In genomic region chr2:66189598-66189997, GRCh38 we compare ENCODE assay signal across 20 cellular contexts.
DNase-seq lines count a peak whose midpoint lies in the region; ATAC-seq, FAIRE-seq and TF ChIP-seq lines count a peak whose summit lies in the region.
"Had no signal": no experiment of that assay in that cellular context is flagged by ENCODE, and none has a peak within 500 bp of the region (broad histone marks: within the 10 kb centered on the region; RNA-seq: fewer than 3 reads in every experiment).

No MANE protein-coding gene starts in this region.

- DNase-seq in Right ventricle myocardium superior (no peak), cardiac septum (ENCODE audit: low spot score) (no peak), cardiac fibroblast (ENCODE audit: low read depth in 2 of 2) (peak; percentile 9 to 49), iris pigment epithelial cell (ENCODE audit: low read depth) (peak; percentile 31), aorta (no peak), epidermal melanocyte (ENCODE audit: insufficient read length, low spot score) (no peak), AG08395 (ENCODE audit: low spot score) (no peak), RCC 7860 (ENCODE audit: low spot score) (no peak)
- DNase-seq: activated B cell treated with CpG ODN at 0.5 μM for 24 hours; activated naive CD8-positive, alpha-beta T cell treated with anti-CD3 and anti-CD28 coated beads, Interleukin-2, amount 10 ng/mL, durations not matched to agents 7 days and 5 days; CD4-positive, CD25-positive, alpha-beta regulatory T cell; DMS79; effector memory CD4-positive, alpha-beta T cell; NCI-H1105 treated with DMSO at 0.1 percent for 48 hours; NCI-H2171; stimulated activated naive CD8-positive, alpha-beta T cell treated with anti-CD3 and anti-CD28 coated beads, Interleukin-15, Interleukin-2, amounts not matched to agents 100 U/mL and 50 U/mL, for 24 hours; T-helper 2 cell had no signal

- 92 to 95% methylated on average over 1 of the region's 1 CpG for WGBS in aorta, 2 donors

- H3K4me3 ChIP-seq in cardiac fibroblast (replicated peaks in 1 of 2; ENCODE audit: low read depth in 2 of 2, low read length in 2 of 2), result no peak overlapping the region
- no peak overlapping the region for H3K4me3 ChIP-seq in aorta (ENCODE audit: low read length in 2 of 2)
- H3K4me3 ChIP-seq: A549, K562 had no signal

- no peak for FAIRE-seq in RCC 7860 (lab: Jason Lieb, UNC)
- FAIRE-seq: A549, GM18507, K562 had no signal

- H3K9me3 ChIP-seq in aorta (ENCODE audit: control insufficient read depth, low read length), result no peaks in the 10 kb centered on the region
- H3K9me3 ChIP-seq: A549 had no signal

- TF ChIP-seq CTCF in cardiac fibroblast (IDR thresholded peaks at IDR 0.05; ENCODE audit: low read depth, low read length), result no peak

- ATAC-seq in Right ventricle myocardium superior (ENCODE audit: poor library complexity) (peak; percentile 91), aorta (ENCODE audit: low FRiP score) (peak; percentile 63)
- ATAC-seq: A549; K562; stimulated activated naive CD8-positive, alpha-beta T cell treated with anti-CD3 and anti-CD28 coated beads, Interleukin-15, Interleukin-2, amounts not matched to agents 100 U/mL and 50 U/mL, for 24 hours had no signal

- no peaks in the 10 kb centered on the region for H3K4me1 ChIP-seq in aorta (ENCODE audit: control insufficient read depth in 1 of 2, insufficient read depth in 2 of 2, low read length in 2 of 2)
- H3K4me1 ChIP-seq: A549 had no signal

- H3K27ac ChIP-seq in aorta (ENCODE audit: low read depth in 1 of 2, low read length in 2 of 2), result no peak overlapping the region
- H3K27ac ChIP-seq: A549 had no signal

- no peaks in the 10 kb centered on the region for H3K27me3 ChIP-seq in aorta (ENCODE audit: control insufficient read depth in 1 of 2, insufficient read depth in 2 of 2, low read length in 1 of 2)

- no peaks in the 10 kb centered on the region for H3K36me3 ChIP-seq in aorta (ENCODE audit: control insufficient read depth in 1 of 2, insufficient read depth in 2 of 2, low read length in 1 of 2)

- intact Hi-C loops in Right ventricle myocardium superior (cut with DNase I) (no loop called here), cardiac septum (cut with DNase I) (no loop called here), aorta (cut with DNase I) (no loop called here)

Comparison
In these comparisons a context has a peak if more than half of its experiments do, and no peak if none do; other contexts are left out.
1. DNase-seq: peak in cardiac fibroblast (2 of 2) and iris pigment epithelial cell (single experiment); none in Right ventricle myocardium superior (single experiment), cardiac septum (single experiment), aorta (0 of 2), epidermal melanocyte (single experiment), AG08395 (single experiment) and RCC 7860 (single experiment).